In the genomic region with DNA sequence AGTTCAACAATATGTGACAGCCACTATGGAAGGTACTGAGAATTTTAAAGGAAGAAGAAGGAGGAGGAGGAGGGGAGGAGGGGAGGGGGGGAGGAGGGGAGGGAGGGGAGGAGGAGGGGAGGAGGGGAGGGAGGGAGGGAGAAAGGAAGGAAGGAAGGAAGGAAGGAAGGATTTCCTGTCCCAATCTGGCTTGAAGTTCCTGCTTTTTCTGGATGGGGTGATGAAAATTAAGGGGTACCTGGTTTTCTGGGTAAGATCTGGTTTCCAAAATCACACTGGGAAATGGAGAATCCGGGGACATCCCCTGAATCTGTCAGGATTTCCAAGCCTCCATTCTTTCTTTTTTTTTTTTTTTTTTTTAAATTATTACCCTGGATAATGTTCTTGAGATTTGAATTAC, we compare ENCODE assay signal across 2 cellular contexts.
TF ChIP-seq lines count a peak whose summit lies in the region.

No MANE protein-coding gene starts in this region.

TF ChIP-seq in HepG2, 621 proteins besides CTCF, POLR2A, EP300 and RAD21 (continued from another document and continues in another):
- TF ChIP-seq BORCS8-MEF2B (CRISPR knock-in tag; IDR thresholded peaks at IDR 0.05) (no peak), ZNF136 (CRISPR knock-in tag; IDR thresholded peaks at IDR 0.05; ENCODE audit: low read depth) (no peak), ELF1 (CRISPR knock-in tag; IDR thresholded peaks at IDR 0.05) (no peak), ZSCAN25 (CRISPR knock-in tag; IDR thresholded peaks at IDR 0.05) (no peak), FOSL2 (CRISPR knock-in tag; IDR thresholded peaks at IDR 0.05) (no peak), ZNF44 (CRISPR knock-in tag; IDR thresholded peaks at IDR 0.05) (no peak), PCBP2 (optimal IDR thresholded peaks at IDR 0.05; ENCODE audit: low read depth, low read length, poor library complexity, severe bottlenecking) (peak; percentile 52), ZNF468 (CRISPR knock-in tag; IDR thresholded peaks at IDR 0.05) (no peak), HNRNPK (IDR thresholded peaks at IDR 0.05; ENCODE audit: low read depth, low read length, poor library complexity, severe bottlenecking) (peak; percentile 97), ZFP36 (IDR thresholded peaks at IDR 0.05; ENCODE audit: borderline replicate concordance, low read depth, low read length, partially characterized antibody) (no peak), PRDM10 (CRISPR knock-in tag; IDR thresholded peaks at IDR 0.05; ENCODE audit: low read depth) (no peak), KDM5B (CRISPR knock-in tag; IDR thresholded peaks at IDR 0.05; ENCODE audit: borderline replicate concordance) (no peak), ZNF678 (CRISPR knock-in tag; IDR thresholded peaks at IDR 0.05) (no peak), PCBP1 (IDR thresholded peaks at IDR 0.05; ENCODE audit: borderline replicate concordance, low read depth, low read length) (0 out of 2 replicates have a peak, but pooled peaks have one; percentile 66), SIX1 (CRISPR knock-in tag; IDR thresholded peaks at IDR 0.05; ENCODE audit: borderline replicate concordance) (no peak), CSRNP2 (CRISPR knock-in tag; conservative IDR thresholded peaks at IDR 0.05; ENCODE audit: low read depth) (no peak)
- TF ChIP-seq, protein P1, sequence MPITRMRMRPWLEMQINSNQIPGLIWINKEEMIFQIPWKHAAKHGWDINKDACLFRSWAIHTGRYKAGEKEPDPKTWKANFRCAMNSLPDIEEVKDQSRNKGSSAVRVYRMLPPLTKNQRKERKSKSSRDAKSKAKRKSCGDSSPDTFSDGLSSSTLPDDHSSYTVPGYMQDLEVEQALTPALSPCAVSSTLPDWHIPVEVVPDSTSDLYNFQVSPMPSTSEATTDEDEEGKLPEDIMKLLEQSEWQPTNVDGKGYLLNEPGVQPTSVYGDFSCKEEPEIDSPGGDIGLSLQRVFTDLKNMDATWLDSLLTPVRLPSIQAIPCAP (CRISPR knock-in tag; IDR thresholded peaks at IDR 0.05; ENCODE audit: low read depth), result no peak
- TF ChIP-seq, protein P2, sequence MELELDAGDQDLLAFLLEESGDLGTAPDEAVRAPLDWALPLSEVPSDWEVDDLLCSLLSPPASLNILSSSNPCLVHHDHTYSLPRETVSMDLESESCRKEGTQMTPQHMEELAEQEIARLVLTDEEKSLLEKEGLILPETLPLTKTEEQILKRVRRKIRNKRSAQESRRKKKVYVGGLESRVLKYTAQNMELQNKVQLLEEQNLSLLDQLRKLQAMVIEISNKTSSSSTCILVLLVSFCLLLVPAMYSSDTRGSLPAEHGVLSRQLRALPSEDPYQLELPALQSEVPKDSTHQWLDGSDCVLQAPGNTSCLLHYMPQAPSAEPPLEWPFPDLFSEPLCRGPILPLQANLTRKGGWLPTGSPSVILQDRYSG (CRISPR knock-in tag; IDR thresholded peaks at IDR 0.05), result no peak
- TF ChIP-seq, protein P3, sequence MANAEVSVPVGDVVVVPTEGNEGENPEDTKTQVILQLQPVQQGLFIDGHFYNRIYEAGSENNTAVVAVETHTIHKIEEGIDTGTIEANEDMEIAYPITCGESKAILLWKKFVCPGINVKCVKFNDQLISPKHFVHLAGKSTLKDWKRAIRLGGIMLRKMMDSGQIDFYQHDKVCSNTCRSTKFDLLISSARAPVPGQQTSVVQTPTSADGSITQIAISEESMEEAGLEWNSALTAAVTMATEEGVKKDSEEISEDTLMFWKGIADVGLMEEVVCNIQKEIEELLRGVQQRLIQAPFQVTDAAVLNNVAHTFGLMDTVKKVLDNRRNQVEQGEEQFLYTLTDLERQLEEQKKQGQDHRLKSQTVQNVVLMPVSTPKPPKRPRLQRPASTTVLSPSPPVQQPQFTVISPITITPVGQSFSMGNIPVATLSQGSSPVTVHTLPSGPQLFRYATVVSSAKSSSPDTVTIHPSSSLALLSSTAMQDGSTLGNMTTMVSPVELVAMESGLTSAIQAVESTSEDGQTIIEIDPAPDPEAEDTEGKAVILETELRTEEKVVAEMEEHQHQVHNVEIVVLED (CRISPR knock-in tag; IDR thresholded peaks at IDR 0.05; ENCODE audit: borderline replicate concordance), result no peak

TF ChIP-seq in K562, 482 proteins besides CTCF, POLR2A, EP300 and RAD21 (continued from another document):
- TF ChIP-seq PCBP1 (IDR thresholded peaks at IDR 0.05; ENCODE audit: low read depth, low read length, poor library complexity, severe bottlenecking), result peak; percentile 65
- TF ChIP-seq HNRNPK (IDR thresholded peaks at IDR 0.05; ENCODE audit: low read depth, low read length, poor library complexity, severe bottlenecking), result peak; percentile 68
